1 cellular context compared by ENCODE assay signal in genomic region chr15:89333011-89333860, GRCh38.
TF ChIP-seq lines count a peak whose summit lies in the region.

No MANE protein-coding gene starts in this region.

TF ChIP-seq in HepG2, 621 proteins besides CTCF, POLR2A, EP300 and RAD21 (continued from another document):
- TF ChIP-seq GMEB2 (CRISPR knock-in tag; IDR thresholded peaks at IDR 0.05; ENCODE audit: low read depth) (no peak), BHLHE40 (IDR thresholded peaks at IDR 0.05; ENCODE audit: low read length) (no peak), PRMT3 (CRISPR knock-in tag; IDR thresholded peaks at IDR 0.05; ENCODE audit: borderline replicate concordance, low read depth) (no peak), YEATS4 (CRISPR knock-in tag; IDR thresholded peaks at IDR 0.05; ENCODE audit: borderline replicate concordance) (no peak), MED8 (CRISPR knock-in tag; IDR thresholded peaks at IDR 0.05; ENCODE audit: insufficient replicate concordance) (no peak), HES4 (CRISPR knock-in tag; IDR thresholded peaks at IDR 0.05; ENCODE audit: borderline replicate concordance) (no peak), CENPX (CRISPR knock-in tag; IDR thresholded peaks at IDR 0.05) (no peak), ZNF431 (CRISPR knock-in tag; IDR thresholded peaks at IDR 0.05; ENCODE audit: borderline replicate concordance, low read depth) (no peak), ZBTB38 (CRISPR knock-in tag; IDR thresholded peaks at IDR 0.05) (peak; percentile 80; the same call in 1 of the 2 replicates), NFIC (IDR thresholded peaks at IDR 0.05; ENCODE audit: low read length) (no peak), RBFOX2 (IDR thresholded peaks at IDR 0.05; ENCODE audit: low read depth, low read length) (peak; percentile 25; the same call in 1 of the 2 replicates), KMT2A (CRISPR knock-in tag; IDR thresholded peaks at IDR 0.05) (no peak), TIGD3 (CRISPR knock-in tag; IDR thresholded peaks at IDR 0.05; ENCODE audit: borderline replicate concordance) (no peak), TGIF2 (CRISPR knock-in tag; IDR thresholded peaks at IDR 0.05) (no peak), ZNF577 (CRISPR knock-in tag; IDR thresholded peaks at IDR 0.05; ENCODE audit: borderline replicate concordance, low read depth) (no peak), ZNF550 (CRISPR knock-in tag; IDR thresholded peaks at IDR 0.05; ENCODE audit: borderline replicate concordance) (no peak), AGO2 (optimal IDR thresholded peaks at IDR 0.05; ENCODE audit: low read depth, low read length) (peak; percentile 59), ZBTB33 (CRISPR knock-in tag; IDR thresholded peaks at IDR 0.05) (peak; percentile 39), SP4 (CRISPR knock-in tag; IDR thresholded peaks at IDR 0.05) (0 out of 2 replicates have a peak, but pooled peaks have one; percentile 18), NR2C2 (CRISPR knock-in tag; IDR thresholded peaks at IDR 0.05; ENCODE audit: borderline replicate concordance) (no peak), HOMEZ (CRISPR knock-in tag; IDR thresholded peaks at IDR 0.05; ENCODE audit: low read depth) (no peak), CCDC6 (CRISPR knock-in tag; IDR thresholded peaks at IDR 0.05) (no peak), ZNF136 (CRISPR knock-in tag; IDR thresholded peaks at IDR 0.05; ENCODE audit: low read depth) (no peak), ISX (CRISPR knock-in tag; conservative IDR thresholded peaks at IDR 0.05) (no peak)
